In genomic region chr2:164839914-164840457, GRCh38 we compare ENCODE assay signal across 8 cellular contexts. TPM values are rescaled to one million over a fixed set of nuclear protein-coding genes. Genes with fewer than 3 reads are reported as not detected.
DNase-seq lines count a peak whose midpoint lies in the region; ATAC-seq and TF ChIP-seq lines count a peak whose summit lies in the region.

No MANE protein-coding gene starts in this region.

- H3K4me3 Mint-ChIP-seq in chondrocyte (ENCODE audit: unreplicated experiment) = peak overlapping the region; percentile 97

- TF ChIP-seq CTCF in chondrocyte (IDR thresholded peaks at IDR 0.05) = no peak

- intact Hi-C loops in left colon (cut with DNase I, micrococcal nuclease) = loop anchor here in 1 of 2 donors (10.0 kb wide), 1 partner anchor 95 kb away; no protein-coding TSS in a partner anchor

- peaks cover 46% of the 10 kb centered on the region for H3K4me1 Mint-ChIP-seq in chondrocyte (ENCODE audit: low read depth)

- peak overlapping the region; percentile 94 for H3K27ac Mint-ChIP-seq in chondrocyte (ENCODE audit: unreplicated experiment)

- ATAC-seq in left colon (no peak), GM21737 (IDR thresholded peaks at IDR 0.05; ENCODE audit: unreplicated experiment) (no peak), HG03521 (IDR thresholded peaks at IDR 0.05; ENCODE audit: unreplicated experiment) (no peak)

- no peaks in the 10 kb centered on the region for H3K36me3 Mint-ChIP-seq in chondrocyte (ENCODE audit: low read depth)

- H3K9me3 Mint-ChIP-seq in chondrocyte (ENCODE audit: low read depth) = no peaks in the 10 kb centered on the region

- no peaks in the 10 kb centered on the region for H3K27me3 Mint-ChIP-seq in chondrocyte (ENCODE audit: low read depth)

- DNase-seq in AG08396 (ENCODE audit: low spot score) = peak; percentile 40
- DNase-seq in HT-29 (ENCODE audit: low spot score) = peak; percentile 56
- DNase-seq in chondrocyte (ENCODE audit: low spot score) = no peak
- peak; percentile 55 for DNase-seq in myocyte (ENCODE audit: low read depth)
- DNase-seq in left colon = no peak
- no peak for DNase-seq in NCI-H2227 (lab: John Stamatoyannopoulos, UW; ENCODE audit: unreplicated experiment)

RNA-seq across cellular contexts. Expression of gene COBLL1, which starts 1.6 kb away (rescaled TPM):
- total RNA-seq in HT-29 (2014; rRNA removed; shearing (Covaris generic)) = 11.1 and 12.4 TPM in 2 replicates
- total RNA-seq in chondrocyte = 37.9 to 43.7 TPM (median 40.2 TPM) in 3 replicates
- 2.3 and 5.6 TPM in 2 replicates for total RNA-seq in myocyte
- 5.3 TPM for polyA plus RNA-seq in myocyte (2012)
- 10 to 100 TPM; 25.5 to 33.3 TPM for total RNA-seq in left colon

Comparison
In these comparisons a context has a peak if more than half of its experiments do, and no peak if none do; other contexts are left out.
1. DNase-seq: peak in AG08396 (single experiment), HT-29 (single experiment) and myocyte (single experiment); none in chondrocyte (single experiment), left colon (0 of 2) and NCI-H2227 (single experiment).